Comparison of ENCODE assay signal across 23 cellular contexts in the genomic region with DNA sequence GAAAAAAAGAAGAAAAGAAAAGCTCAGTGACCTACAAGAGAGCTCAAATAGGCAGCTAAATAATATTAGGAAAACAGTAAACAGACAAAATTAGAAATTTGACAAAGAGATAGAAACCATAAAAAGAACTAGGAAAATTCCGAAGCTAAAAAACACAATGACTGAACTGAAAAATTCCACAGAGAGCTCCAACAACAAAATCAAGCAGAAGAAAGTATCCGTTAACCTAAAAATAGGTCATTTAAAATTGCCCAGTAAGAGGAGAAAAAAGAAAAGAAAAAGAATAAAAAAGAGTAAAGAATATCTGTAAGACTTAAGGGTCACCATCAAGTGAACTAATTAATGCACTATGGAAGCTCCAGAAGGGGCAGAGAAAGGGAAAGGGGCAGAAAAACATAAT. TPM values are rescaled to one million over a fixed set of nuclear protein-coding genes. Genes with fewer than 3 reads are reported as not detected.
DNase-seq lines count a peak whose midpoint lies in the region; ATAC-seq, FAIRE-seq and TF ChIP-seq lines count a peak whose summit lies in the region.
"Had no signal": no experiment of that assay in that cellular context is flagged by ENCODE, and none has a peak within 500 bp of the region (broad histone marks: within the 10 kb centered on the region; RNA-seq: fewer than 3 reads in every experiment).

No MANE protein-coding gene starts in this region.

- peaks cover 11% of the 10 kb centered on the region for H3K79me2 ChIP-seq in HepG2 (ENCODE audit: insufficient read depth, low read length)
- H3K79me2 ChIP-seq in K562 (ENCODE audit: control insufficient read depth, insufficient read depth, low read length): peaks cover 23% of the 10 kb centered on the region

- H2AFZ ChIP-seq in HepG2 (ENCODE audit: low read length): no peak overlapping the region
- H2AFZ ChIP-seq in K562 (ENCODE audit: low read depth, low read length): no peak overlapping the region

- POLR2A ChIA-PET in HepG2 (lab: Yijun Ruan, JAX): no interaction called here
- POLR2A ChIA-PET in K562 (lab: Yijun Ruan, JAX): no interaction called here

- H3K4me1 ChIP-seq in HepG2 (ENCODE audit: insufficient read depth, low read length) (peaks cover 14% of the 10 kb centered on the region), right lobe of liver (peaks cover 0 to 9% (median 4%) of the 10 kb centered on the region in 4 donors), K562 (replicated peaks in 1 of 2; ENCODE audit: control insufficient read depth in 2 of 2, insufficient read depth in 2 of 2, low read length in 2 of 2) (no peaks in the 10 kb centered on the region; a peak in 1 of 5 replicates), neutrophil (ENCODE audit: control insufficient read depth in 1 of 2, insufficient read depth in 1 of 2, low read depth in 1 of 2, low read length in 1 of 2) (peaks cover 45 to 47% of the 10 kb centered on the region in 2 experiments)

- H3K36me3 ChIP-seq in HepG2 (replicated peaks in 1 of 2; ENCODE audit: control insufficient read depth in 1 of 2, insufficient read depth in 2 of 2, low read length in 2 of 2): no peaks in the 10 kb centered on the region
- no peaks in the 10 kb centered on the region for H3K36me3 ChIP-seq in right lobe of liver
- H3K36me3 ChIP-seq in K562 (ENCODE audit: control insufficient read depth, insufficient read depth, low read length): peaks cover 5% of the 10 kb centered on the region; the same call in 2 of the 3 replicates
- H3K36me3 ChIP-seq in neutrophil: no peaks in the 10 kb centered on the region

- no peak for TF ChIP-seq EP300 in HepG2 (IDR thresholded peaks at IDR 0.05; ENCODE audit: low read depth in 2 of 2, low read length in 2 of 2)
- no peak for TF ChIP-seq EP300 in HepG2 (CRISPR knock-in tag; IDR thresholded peaks at IDR 0.05; ENCODE audit: borderline replicate concordance)
- no peak for TF ChIP-seq EP300 in K562 (IDR thresholded peaks at IDR 0.05; ENCODE audit: low read length)

- no peak overlapping the region for H3K9ac ChIP-seq in HepG2 (ENCODE audit: insufficient read depth, low read depth, low read length)
- no peak overlapping the region for H3K9ac ChIP-seq in K562 (ENCODE audit: insufficient read depth in 1 of 2, low read depth in 2 of 2, low read length in 2 of 2)
- H3K9ac ChIP-seq: BLaER1 treated with 17β-estradiol and CSF1 and Interleukin-3, amounts not matched to agents 10 nM and 100 nM had no signal

- CTCF ChIA-PET in HepG2 (lab: Yijun Ruan, JAX; ENCODE audit: low intra/inter-chr PET ratio, low total read pairs) (no interaction called here), K562 (lab: Yijun Ruan, JAX; ENCODE audit: low intra/inter-chr PET ratio) (interaction anchor here (0.6 kb wide), 1 partner anchor 249 kb away, joined by 3 read pairs; no protein-coding TSS in a partner anchor)

- H3K27me3 ChIP-seq in HepG2 (ENCODE audit: control insufficient read depth in 1 of 2, insufficient read depth in 2 of 2, low read length in 2 of 2) (no peaks in the 10 kb centered on the region), right lobe of liver (no peaks in the 10 kb centered on the region), K562 (ENCODE audit: control insufficient read depth in 2 of 2, insufficient read depth in 2 of 2, low read length in 2 of 2) (no peaks in the 10 kb centered on the region), neutrophil (no peaks in the 10 kb centered on the region)
- H3K27me3 ChIP-seq: BLaER1 treated with 17β-estradiol and CSF1 and Interleukin-3, amounts not matched to agents 10 nM and 100 nM had no signal

- no peaks in the 10 kb centered on the region for H4K20me1 ChIP-seq in HepG2 (ENCODE audit: insufficient read depth, low read length)
- no peaks in the 10 kb centered on the region for H4K20me1 ChIP-seq in K562 (replicated peaks; ENCODE audit: control insufficient read depth, insufficient read depth, low read length)
- H4K20me1 ChIP-seq: BLaER1 treated with 17β-estradiol and CSF1 and Interleukin-3, amounts not matched to agents 10 nM and 100 nM had no signal

- no peaks in the 10 kb centered on the region for H3K9me3 ChIP-seq in HepG2 (ENCODE audit: low read length)
- no peaks in the 10 kb centered on the region for H3K9me3 ChIP-seq in right lobe of liver
- H3K9me3 ChIP-seq in K562 (replicated peaks; ENCODE audit: control insufficient read depth, insufficient read depth, low read depth, low read length): peaks cover 3% of the 10 kb centered on the region
- H3K9me3 ChIP-seq in neutrophil: no peaks in the 10 kb centered on the region
- H3K9me3 ChIP-seq: Caco-2 had no signal

- DNase-seq in HepG2 (ENCODE audit: low spot score): no peak
- no peak for DNase-seq in right lobe of liver
- no peak for DNase-seq in K562 (ENCODE audit: extremely low read depth in 1 of 4, low spot score in 3 of 4)
- no peak for DNase-seq in RPMI8226
- DNase-seq: AML-193; Caco-2; CD4-positive, alpha-beta T cell; CD8-positive, alpha-beta T cell; DMS 273 treated with DMSO at 0.1 percent for 48 hours; DMS153; DMS79; DND-41; EL; GDM1 had no signal

- H3K4me3 ChIP-seq in HepG2 (replicated peaks in 1 of 3; ENCODE audit: insufficient read depth in 1 of 3, low read depth in 2 of 3, low read length in 3 of 3) (no peak overlapping the region), right lobe of liver (no peak overlapping the region), K562 (no peak overlapping the region), neutrophil (ENCODE audit: low read depth in 1 of 2, low read length in 1 of 2) (no peak overlapping the region)
- H3K4me3 ChIP-seq: A549; BLaER1 treated with 17β-estradiol and CSF1 and Interleukin-3, amounts not matched to agents 10 nM and 100 nM; GM12878 had no signal

- TF ChIP-seq POLR2A in HepG2 (IDR thresholded peaks at IDR 0.05; ENCODE audit: insufficient read depth in 1 of 2, low read depth in 2 of 2, low read length in 2 of 2) (no peak), right lobe of liver (IDR thresholded peaks at IDR 0.05) (no peak), K562 (conservative IDR thresholded peaks at IDR 0.05) (no peak)

- FAIRE-seq in HepG2 (lab: Jason Lieb, UNC): no peak
- FAIRE-seq in K562 (lab: Jason Lieb, UNC): no peak
- FAIRE-seq: A549, GM12878, GM12892, GM18507 had no signal

- H3K4me2 ChIP-seq in HepG2 (ENCODE audit: low read depth, low read length) (no peak overlapping the region), K562 (ENCODE audit: insufficient read depth, low read length) (no peak overlapping the region)
- H3K4me2 ChIP-seq: A549; BLaER1 treated with 17β-estradiol and CSF1 and Interleukin-3, amounts not matched to agents 10 nM and 100 nM had no signal

- H3K27ac ChIP-seq in HepG2 (ENCODE audit: extremely low read length, insufficient read depth, low read length): no peak overlapping the region
- no peak overlapping the region for H3K27ac ChIP-seq in right lobe of liver
- H3K27ac ChIP-seq in K562 (ENCODE audit: extremely low read depth, low read depth, low read length): no peak overlapping the region
- H3K27ac ChIP-seq in neutrophil: peak overlapping the region; percentile 35
- H3K27ac ChIP-seq: 22Rv1; A549; BLaER1 treated with 17β-estradiol and CSF1 and Interleukin-3, amounts not matched to agents 10 nM and 100 nM; C4-2B had no signal

- TF ChIP-seq CTCF in HepG2 (CRISPR knock-in tag; IDR thresholded peaks at IDR 0.05): no peak
- no peak for TF ChIP-seq CTCF in right lobe of liver (IDR thresholded peaks at IDR 0.05)
- TF ChIP-seq CTCF in K562 (IDR thresholded peaks at IDR 0.05 in 2 of 3, conservative IDR thresholded peaks at IDR 0.05 in 1 of 3; ENCODE audit: insufficient read depth in 2 of 3, low read depth in 1 of 3, low read length in 3 of 3): no peak
- no peak for TF ChIP-seq CTCF in neutrophil (IDR thresholded peaks at IDR 0.05)

- ATAC-seq in HepG2 (no peak), right lobe of liver (no peak), K562 (no peak), GM21717 (IDR thresholded peaks at IDR 0.05; ENCODE audit: unreplicated experiment) (no peak)
- ATAC-seq: A549; CD8-positive, alpha-beta T cell; GM12878 had no signal

- intact Hi-C loops in HepG2 (cut with micrococcal nuclease; ENCODE audit: unreplicated experiment) (no loop called here), right lobe of liver (cut with DNase I) (no loop called here), K562 (cut with micrococcal nuclease) (loop anchor here (10.0 kb wide), 1 partner anchor 1365 kb away; a partner anchor contains a TSS)

- in situ Hi-C loops in HepG2 (cut with HindIII; ENCODE audit: extremely low pct_ligation_motif_present, low pct_unique_long_range_greater_than_20kb): no loop called here
- in situ Hi-C loops in K562 (cut with MboI): no loop called here

- no peaks in the 10 kb centered on the region for H3K9me1 ChIP-seq in K562 (ENCODE audit: control insufficient read depth, insufficient read depth, low read length)

- no peak for TF ChIP-seq RAD21 in HepG2 (CRISPR knock-in tag; IDR thresholded peaks at IDR 0.05)
- no peak for TF ChIP-seq RAD21 in K562 (CRISPR knock-in tag; conservative IDR thresholded peaks at IDR 0.05 in 1 of 2, IDR thresholded peaks at IDR 0.05 in 1 of 2)

- no TSS peak for BruUV-seq in HepG2 (replicated peaks; lab: Mats Ljungman, UMichigan)
- no TSS peak for BruUV-seq in K562 (replicated peaks; lab: Mats Ljungman, UMichigan)

- WGBS in HepG2 (ENCODE audit: low lambda C conversion rate): 95% methylated on average over 2 of the region's 2 CpGs
- 89% methylated on average over 2 of the region's 2 CpGs for WGBS in right lobe of liver (ENCODE audit: insufficient coverage, low coverage, low lambda C conversion rate, missing lambda C conversion rate)
- WGBS in K562 (ENCODE audit: insufficient coverage, low coverage, missing lambda C conversion rate): 81% methylated on average over 2 of the region's 2 CpGs

RNA-seq across cellular contexts. Expression of a gene that starts 6.6 kb away (rescaled TPM):
- total RNA-seq in HepG2 (2016; rRNA removed; fragmentation: Illumina TruSeq; extraction: Trizol): 98.1 and 143 TPM in 2 replicates
- 13.1 and 17.5 TPM in 2 replicates for total RNA-seq in HepG2 (2016; cell fraction: cytosol; rRNA removed; fragmentation: Illumina TruSeq; extraction: Trizol; ENCODE audit: low read depth)
- total RNA-seq in HepG2 (2016; cell fraction: insoluble cytoplasmic fraction; rRNA removed; fragmentation: Illumina TruSeq; extraction: Trizol): 93.2 and 152 TPM in 2 replicates
- total RNA-seq in HepG2 (2016; cell fraction: membrane; rRNA removed; fragmentation: Illumina TruSeq; extraction: Trizol): 28.7 and 33.7 TPM in 2 replicates
- 73.0 and 77.3 TPM in 2 replicates for total RNA-seq in HepG2 (2016; cell fraction: nucleus; rRNA removed; fragmentation: Illumina TruSeq; extraction: Trizol)
- 25.4 and 32.8 TPM in 2 replicates for polyA plus RNA-seq in HepG2 (2011; rRNA removed)
- polyA plus RNA-seq in HepG2 (2011; cell fraction: cytosol; rRNA removed): 14.2 and 20.3 TPM in 2 replicates
- 12.5 and 14.9 TPM in 2 replicates for polyA plus RNA-seq in HepG2 (2011; cell fraction: nucleus; rRNA removed)
- polyA plus RNA-seq in HepG2 (2012): 50.4 and 56.6 TPM in 2 replicates
- polyA plus RNA-seq in HepG2 (2016; cell fraction: cytosol; fragmentation: Illumina TruSeq; extraction: Trizol; ENCODE audit: low read depth): 17.0 and 21.2 TPM in 2 replicates
- 148 and 165 TPM in 2 replicates for polyA plus RNA-seq in HepG2 (2016; cell fraction: insoluble cytoplasmic fraction; fragmentation: Illumina TruSeq; extraction: Trizol; ENCODE audit: low read depth)
- 30.8 and 32.0 TPM in 2 replicates for polyA plus RNA-seq in HepG2 (2016; cell fraction: membrane; fragmentation: Illumina TruSeq; extraction: Trizol; ENCODE audit: low read depth)
- 73.1 and 75.7 TPM in 2 replicates for polyA plus RNA-seq in HepG2 (2016; cell fraction: nucleus; fragmentation: Illumina TruSeq; extraction: Trizol; ENCODE audit: insufficient read depth, low read depth)
- 6.4 and 6.9 TPM in 2 replicates for polyA minus RNA-seq in HepG2 (2011; rRNA and poly(A)+ RNA removed; ENCODE audit: low replicate concordance)
- polyA minus RNA-seq in HepG2 (2011; cell fraction: cytosol; rRNA and poly(A)+ RNA removed): 16.4 and 21.5 TPM in 2 replicates
- polyA minus RNA-seq in HepG2 (2011; cell fraction: nucleus; rRNA and poly(A)+ RNA removed): 84.5 and 92.7 TPM in 2 replicates
- 10 to 100 TPM; 41.3 to 51.7 (median 45.7) TPM for total RNA-seq in right lobe of liver
- 34.7 and 94.5 TPM in 2 replicates for total RNA-seq in K562 (2011; cell fraction: chromatin; rRNA removed; ENCODE audit: low replicate concordance)
- 17.8 and 23.6 TPM in 2 replicates for total RNA-seq in K562 (2011; cell fraction: nucleolus; rRNA removed)
- total RNA-seq in K562 (2011; cell fraction: nucleoplasm; rRNA removed): 38.3 and 94.7 TPM in 2 replicates
- 45.9 and 58.0 TPM in 2 replicates for total RNA-seq in K562 (2014; rRNA removed)
- total RNA-seq in K562 (2014; rRNA removed; fragmentation: Illumina TruSeq; extraction: Trizol): 99.3 and 119 TPM in 2 replicates
- 70.4 and 78.6 TPM in 2 replicates for total RNA-seq in K562 (2015; rRNA removed; fragmentation: Illumina TruSeq; extraction: Trizol)
- total RNA-seq in K562 (2021): 57.5 and 58.4 TPM in 2 replicates
- 48.7 and 73.1 TPM in 2 replicates for polyA plus RNA-seq in K562 (2011; rRNA removed)
- polyA plus RNA-seq in K562 (2011; cell fraction: cytosol; rRNA removed): 7.9 and 20.1 TPM in 2 replicates
- 13.2 and 20.4 TPM in 2 replicates for polyA plus RNA-seq in K562 (2011; cell fraction: nucleus; rRNA removed)
- polyA plus RNA-seq in K562 (2012): 46.1 and 76.1 TPM in 2 replicates
- 88.4 and 105 TPM in 2 replicates for polyA plus RNA-seq in K562 (2014; fragmentation: Illumina TruSeq; extraction: Trizol)
- 100 to 1,000 TPM in 1 of 2 experiments, 10 to 100 TPM in 1; 96.5 to 103 TPM for polyA plus RNA-seq in K562 (2014; fragmentation: Nextera tagmentation; extraction: Ambion mirVana)
- 64.6 and 75.5 TPM in 2 replicates for polyA plus RNA-seq in K562 (2014; rRNA removed)
- 67.4 and 81.7 TPM in 2 replicates for polyA minus RNA-seq in K562 (2011; rRNA and poly(A)+ RNA removed)
- polyA minus RNA-seq in K562 (2011; cell fraction: cytosol; rRNA and poly(A)+ RNA removed): 17.4 and 23.8 TPM in 2 replicates
- polyA minus RNA-seq in K562 (2011; cell fraction: nucleus; rRNA and poly(A)+ RNA removed): 28.5 and 45.2 TPM in 2 replicates
